In genomic region chr3:107910713-107911259, GRCh38 we compare ENCODE assay signal across 14 cellular contexts.
DNase-seq lines count a peak whose midpoint lies in the region; ATAC-seq, FAIRE-seq and TF ChIP-seq lines count a peak whose summit lies in the region.
"Had no signal": no experiment of that assay in that cellular context is flagged by ENCODE, and none has a peak within 500 bp of the region (broad histone marks: within the 10 kb centered on the region; RNA-seq: fewer than 3 reads in every experiment).

No MANE protein-coding gene starts in this region.

- DNase-seq in CD8-positive, alpha-beta T cell = no peak
- no peak for DNase-seq in SW 1271 (lab: John Stamatoyannopoulos, UW)
- DNase-seq in foreskin fibroblast = no peak
- DNase-seq in NCI-H524 treated with DMSO at 0.1 percent for 48 hours (lab: John Stamatoyannopoulos, UW) = no peak
- DNase-seq in kidney = no peak
- DNase-seq: endodermal cell, HFFc6, kidney glomerular epithelial cell, NCI-H748 treated with DMSO at 0.1 percent for 48 hours had no signal

- H3K79me2 ChIP-seq in OCI-LY3 (ENCODE audit: low read length) = no peaks in the 10 kb centered on the region

- no peak overlapping the region for H3K4me3 ChIP-seq in CD8-positive, alpha-beta T cell (ENCODE audit: low read depth, low read length)
- H3K4me3 ChIP-seq in OCI-LY3 (ENCODE audit: low read length) = peak overlapping the region; percentile 36
- no peak overlapping the region for H3K4me3 ChIP-seq in foreskin fibroblast (ENCODE audit: low read depth in 1 of 2, low read length in 2 of 2)
- H3K4me3 ChIP-seq in kidney (ENCODE audit: low read length in 2 of 2) = no peak overlapping the region
- H3K4me3 ChIP-seq: tibial nerve had no signal

- H3K9me3 Mint-ChIP-seq in CD8-positive, alpha-beta T cell = no peaks in the 10 kb centered on the region
- H3K9me3 Mint-ChIP-seq: HFFc6 had no signal

- H3K9ac ChIP-seq in OCI-LY3 (ENCODE audit: low read length) (no peak overlapping the region; the same call in 1 of the 2 replicates), kidney (ENCODE audit: low read length in 2 of 2) (no peak overlapping the region)

- H4K20me1 ChIP-seq in OCI-LY3 (ENCODE audit: insufficient read depth, low read length) = no peaks in the 10 kb centered on the region

- no peaks in the 10 kb centered on the region for H3K27me3 Mint-ChIP-seq in CD8-positive, alpha-beta T cell (ENCODE audit: low read depth)

- intact Hi-C loops in CD8-positive, alpha-beta T cell (cut with DNase I, micrococcal nuclease) = no loop called here
- intact Hi-C loops in kidney (cut with DNase I) = no loop called here

- H3K4me1 ChIP-seq in CD8-positive, alpha-beta T cell (ENCODE audit: insufficient read depth, low read length) = peaks cover 5% of the 10 kb centered on the region
- H3K4me1 ChIP-seq in OCI-LY3 (ENCODE audit: low read length) (peaks cover 23% of the 10 kb centered on the region), kidney (ENCODE audit: control insufficient read depth in 1 of 2, insufficient read depth in 1 of 2, low read depth in 1 of 2, low read length in 2 of 2) (no peaks in the 10 kb centered on the region)
- H3K4me1 ChIP-seq: tibial nerve had no signal

- no peak overlapping the region for H3K27ac Mint-ChIP-seq in CD8-positive, alpha-beta T cell
- H3K27ac Mint-ChIP-seq: endodermal cell, HFFc6 had no signal

- H3K4me1 Mint-ChIP-seq in CD8-positive, alpha-beta T cell (ENCODE audit: low read depth) = peaks cover 4% of the 10 kb centered on the region
- H3K4me1 Mint-ChIP-seq: endodermal cell had no signal

- FAIRE-seq in kidney (lab: Jason Lieb, UNC) = no peak

- no peaks in the 10 kb centered on the region for H3K9me3 ChIP-seq in CD8-positive, alpha-beta T cell (ENCODE audit: low read length)
- H3K9me3 ChIP-seq in OCI-LY3 (ENCODE audit: insufficient read depth, low read length) (no peaks in the 10 kb centered on the region), kidney (ENCODE audit: control insufficient read depth in 1 of 2, low read length in 2 of 2) (no peaks in the 10 kb centered on the region)
- H3K9me3 ChIP-seq: tibial nerve had no signal

- H2AFZ ChIP-seq in OCI-LY3 (ENCODE audit: low read depth, low read length) = no peak overlapping the region; the same call in 1 of the 2 replicates

- H3K4me2 ChIP-seq in OCI-LY3 (ENCODE audit: low read length) = peak overlapping the region; percentile 74

- CTCF ChIA-PET in CD8-positive, alpha-beta T cell (lab: Charles Lee) = interaction anchor here (0.7 to 4.7 kb wide), 2 partner anchors 17 to 520 kb away, joined by 3 to 14 read pairs; no protein-coding TSS in a partner anchor

- POLR2A ChIA-PET in CD8-positive, alpha-beta T cell (lab: Charles Lee) = no interaction called here

- TF ChIP-seq CTCF in CD8-positive, alpha-beta T cell (IDR thresholded peaks at IDR 0.05) = no peak
- TF ChIP-seq CTCF in OCI-LY3 (IDR thresholded peaks at IDR 0.05; ENCODE audit: low read depth, low read length) (no peak), foreskin fibroblast (IDR thresholded peaks at IDR 0.05; ENCODE audit: low read depth, low read length) (no peak), kidney (IDR thresholded peaks at IDR 0.05; ENCODE audit: borderline replicate concordance, extremely low read depth, insufficient read depth) (no peak)

- H3K36me3 ChIP-seq in CD8-positive, alpha-beta T cell (ENCODE audit: insufficient read depth, low read length) = no peaks in the 10 kb centered on the region
- H3K36me3 ChIP-seq in OCI-LY3 (replicated peaks; ENCODE audit: low read depth, low read length) (no peaks in the 10 kb centered on the region), kidney (ENCODE audit: control insufficient read depth in 1 of 2, insufficient read depth in 2 of 2, low read length in 2 of 2) (no peaks in the 10 kb centered on the region)
- H3K36me3 ChIP-seq: tibial nerve had no signal

- H3K4me3 Mint-ChIP-seq in CD8-positive, alpha-beta T cell = no peak overlapping the region
- H3K4me3 Mint-ChIP-seq: endodermal cell, HFFc6 had no signal

- H3K27ac ChIP-seq in CD8-positive, alpha-beta T cell (ENCODE audit: low read depth, low read length) = no peak overlapping the region
- H3K27ac ChIP-seq in OCI-LY3 (ENCODE audit: low read length) = peak overlapping the region; percentile 33
- H3K27ac ChIP-seq in kidney (ENCODE audit: low read depth in 2 of 2, low read length in 2 of 2) = no peak overlapping the region
- H3K27ac ChIP-seq: C4-2B, tibial nerve had no signal

- no peaks in the 10 kb centered on the region for H3K36me3 Mint-ChIP-seq in CD8-positive, alpha-beta T cell

- H3K27me3 ChIP-seq in CD8-positive, alpha-beta T cell (ENCODE audit: insufficient read depth, low read length) = no peaks in the 10 kb centered on the region
- H3K27me3 ChIP-seq in OCI-LY3 (ENCODE audit: low read depth, low read length) = 0 out of 2 replicates have a peak, but pooled peaks cover 4% of the 10 kb centered on the region
- H3K27me3 ChIP-seq: tibial nerve had no signal

- peak; percentile 51 for ATAC-seq in CD8-positive, alpha-beta T cell
- ATAC-seq in GM19043 (IDR thresholded peaks at IDR 0.05; ENCODE audit: low read depth, unreplicated experiment) (peak; percentile 92), HG02884 (IDR thresholded peaks at IDR 0.05; ENCODE audit: unreplicated experiment) (peak; percentile 94)
